Comparison of ENCODE assay signal across 1 cellular context in the genomic region with DNA sequence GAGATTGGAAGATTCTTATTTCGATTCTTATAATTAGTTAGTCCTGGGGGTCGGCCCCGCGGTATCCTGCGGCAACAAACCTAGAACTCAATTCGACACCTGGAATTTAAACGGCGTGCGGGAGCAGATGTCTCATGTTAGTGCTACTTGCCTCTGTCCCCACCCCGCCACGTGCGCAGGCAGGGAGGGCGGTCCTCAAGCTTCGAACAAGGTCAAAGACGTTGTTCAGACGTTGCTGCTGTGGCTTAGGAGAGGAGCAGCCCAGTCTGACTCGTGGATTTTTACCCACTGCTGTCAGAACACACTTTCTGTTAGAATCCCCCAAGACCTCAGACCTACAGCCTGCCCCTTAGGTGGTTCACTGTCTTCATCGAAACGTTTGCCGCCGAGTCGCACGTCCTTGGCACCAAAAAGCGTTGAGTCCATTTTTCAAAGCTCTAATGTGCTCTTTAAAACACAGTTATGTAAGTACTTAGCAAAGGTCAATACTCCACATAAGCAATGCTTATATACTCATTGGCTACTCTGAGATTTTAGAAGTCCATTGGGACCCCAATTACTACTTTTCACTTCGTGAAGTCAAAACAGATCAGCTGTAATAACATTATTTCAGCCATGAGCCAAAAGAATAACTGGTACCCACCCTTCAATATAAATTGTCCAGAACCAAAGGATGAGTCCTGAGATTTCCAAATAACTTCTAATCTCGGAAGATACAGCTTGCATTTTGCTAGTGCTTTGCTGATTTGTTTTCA.
TF ChIP-seq lines count a peak whose summit lies in the region.

No MANE protein-coding gene starts in this region.

TF ChIP-seq in HepG2, 621 proteins besides CTCF, POLR2A, EP300 and RAD21 (continued from another document and continues in another):
- TF ChIP-seq ZNF512 (CRISPR knock-in tag; IDR thresholded peaks at IDR 0.05) = no peak
- peak; percentile 3 for TF ChIP-seq PHF5A (CRISPR knock-in tag; IDR thresholded peaks at IDR 0.05; ENCODE audit: low read depth, unreplicated experiment)
- TF ChIP-seq, protein P1, sequence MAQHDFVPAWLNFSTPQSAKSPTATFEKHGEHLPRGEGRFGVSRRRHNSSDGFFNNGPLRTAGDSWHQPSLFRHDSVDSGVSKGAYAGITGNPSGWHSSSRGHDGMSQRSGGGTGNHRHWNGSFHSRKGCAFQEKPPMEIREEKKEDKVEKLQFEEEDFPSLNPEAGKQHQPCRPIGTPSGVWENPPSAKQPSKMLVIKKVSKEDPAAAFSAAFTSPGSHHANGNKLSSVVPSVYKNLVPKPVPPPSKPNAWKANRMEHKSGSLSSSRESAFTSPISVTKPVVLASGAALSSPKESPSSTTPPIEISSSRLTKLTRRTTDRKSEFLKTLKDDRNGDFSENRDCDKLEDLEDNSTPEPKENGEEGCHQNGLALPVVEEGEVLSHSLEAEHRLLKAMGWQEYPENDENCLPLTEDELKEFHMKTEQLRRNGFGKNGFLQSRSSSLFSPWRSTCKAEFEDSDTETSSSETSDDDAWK (CRISPR knock-in tag; IDR thresholded peaks at IDR 0.05) = no peak
- peak; percentile 78 for TF ChIP-seq GATAD2A (CRISPR knock-in tag; IDR thresholded peaks at IDR 0.05)
- TF ChIP-seq HMG20B (CRISPR knock-in tag; conservative IDR thresholded peaks at IDR 0.05) = 0 out of 2 replicates have a peak, but pooled peaks have one; percentile 48
- TF ChIP-seq ZNF704 (CRISPR knock-in tag; IDR thresholded peaks at IDR 0.05; ENCODE audit: borderline replicate concordance) = no peak; the same call in 1 of the 2 replicates
- TF ChIP-seq ZMYM2 (CRISPR knock-in tag; IDR thresholded peaks at IDR 0.05) = peak; percentile 21; the same call in 1 of the 2 replicates
- TF ChIP-seq, protein P2, sequence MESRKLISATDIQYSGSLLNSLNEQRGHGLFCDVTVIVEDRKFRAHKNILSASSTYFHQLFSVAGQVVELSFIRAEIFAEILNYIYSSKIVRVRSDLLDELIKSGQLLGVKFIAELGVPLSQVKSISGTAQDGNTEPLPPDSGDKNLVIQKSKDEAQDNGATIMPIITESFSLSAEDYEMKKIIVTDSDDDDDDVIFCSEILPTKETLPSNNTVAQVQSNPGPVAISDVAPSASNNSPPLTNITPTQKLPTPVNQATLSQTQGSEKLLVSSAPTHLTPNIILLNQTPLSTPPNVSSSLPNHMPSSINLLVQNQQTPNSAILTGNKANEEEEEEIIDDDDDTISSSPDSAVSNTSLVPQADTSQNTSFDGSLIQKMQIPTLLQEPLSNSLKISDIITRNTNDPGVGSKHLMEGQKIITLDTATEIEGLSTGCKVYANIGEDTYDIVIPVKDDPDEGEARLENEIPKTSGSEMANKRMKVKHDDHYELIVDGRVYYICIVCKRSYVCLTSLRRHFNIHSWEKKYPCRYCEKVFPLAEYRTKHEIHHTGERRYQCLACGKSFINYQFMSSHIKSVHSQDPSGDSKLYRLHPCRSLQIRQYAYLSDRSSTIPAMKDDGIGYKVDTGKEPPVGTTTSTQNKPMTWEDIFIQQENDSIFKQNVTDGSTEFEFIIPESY (CRISPR knock-in tag; IDR thresholded peaks at IDR 0.05) = no peak; the same call in 1 of the 2 replicates
- TF ChIP-seq, protein P3, sequence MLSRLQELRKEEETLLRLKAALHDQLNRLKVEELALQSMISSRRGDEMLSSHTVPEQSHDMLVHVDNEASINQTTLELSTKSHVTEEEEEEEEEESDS (CRISPR knock-in tag; IDR thresholded peaks at IDR 0.05; ENCODE audit: borderline replicate concordance) = peak; percentile 80
- peak; percentile 79 for TF ChIP-seq ZBTB38 (CRISPR knock-in tag; IDR thresholded peaks at IDR 0.05)
- TF ChIP-seq TSC22D2 (CRISPR knock-in tag; IDR thresholded peaks at IDR 0.05; ENCODE audit: borderline replicate concordance) = no peak
- TF ChIP-seq, protein P4, sequence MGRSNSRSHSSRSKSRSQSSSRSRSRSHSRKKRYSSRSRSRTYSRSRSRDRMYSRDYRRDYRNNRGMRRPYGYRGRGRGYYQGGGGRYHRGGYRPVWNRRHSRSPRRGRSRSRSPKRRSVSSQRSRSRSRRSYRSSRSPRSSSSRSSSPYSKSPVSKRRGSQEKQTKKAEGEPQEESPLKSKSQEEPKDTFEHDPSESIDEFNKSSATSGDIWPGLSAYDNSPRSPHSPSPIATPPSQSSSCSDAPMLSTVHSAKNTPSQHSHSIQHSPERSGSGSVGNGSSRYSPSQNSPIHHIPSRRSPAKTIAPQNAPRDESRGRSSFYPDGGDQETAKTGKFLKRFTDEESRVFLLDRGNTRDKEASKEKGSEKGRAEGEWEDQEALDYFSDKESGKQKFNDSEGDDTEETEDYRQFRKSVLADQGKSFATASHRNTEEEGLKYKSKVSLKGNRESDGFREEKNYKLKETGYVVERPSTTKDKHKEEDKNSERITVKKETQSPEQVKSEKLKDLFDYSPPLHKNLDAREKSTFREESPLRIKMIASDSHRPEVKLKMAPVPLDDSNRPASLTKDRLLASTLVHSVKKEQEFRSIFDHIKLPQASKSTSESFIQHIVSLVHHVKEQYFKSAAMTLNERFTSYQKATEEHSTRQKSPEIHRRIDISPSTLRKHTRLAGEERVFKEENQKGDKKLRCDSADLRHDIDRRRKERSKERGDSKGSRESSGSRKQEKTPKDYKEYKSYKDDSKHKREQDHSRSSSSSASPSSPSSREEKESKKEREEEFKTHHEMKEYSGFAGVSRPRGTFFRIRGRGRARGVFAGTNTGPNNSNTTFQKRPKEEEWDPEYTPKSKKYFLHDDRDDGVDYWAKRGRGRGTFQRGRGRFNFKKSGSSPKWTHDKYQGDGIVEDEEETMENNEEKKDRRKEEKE (IDR thresholded peaks at IDR 0.05) = no peak
- peak; percentile 81 for TF ChIP-seq KAT7 (CRISPR knock-in tag; IDR thresholded peaks at IDR 0.05; ENCODE audit: borderline replicate concordance)
- TF ChIP-seq, protein P5, sequence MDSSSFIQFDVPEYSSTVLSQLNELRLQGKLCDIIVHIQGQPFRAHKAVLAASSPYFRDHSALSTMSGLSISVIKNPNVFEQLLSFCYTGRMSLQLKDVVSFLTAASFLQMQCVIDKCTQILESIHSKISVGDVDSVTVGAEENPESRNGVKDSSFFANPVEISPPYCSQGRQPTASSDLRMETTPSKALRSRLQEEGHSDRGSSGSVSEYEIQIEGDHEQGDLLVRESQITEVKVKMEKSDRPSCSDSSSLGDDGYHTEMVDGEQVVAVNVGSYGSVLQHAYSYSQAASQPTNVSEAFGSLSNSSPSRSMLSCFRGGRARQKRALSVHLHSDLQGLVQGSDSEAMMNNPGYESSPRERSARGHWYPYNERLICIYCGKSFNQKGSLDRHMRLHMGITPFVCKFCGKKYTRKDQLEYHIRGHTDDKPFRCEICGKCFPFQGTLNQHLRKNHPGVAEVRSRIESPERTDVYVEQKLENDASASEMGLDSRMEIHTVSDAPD (CRISPR knock-in tag; IDR thresholded peaks at IDR 0.05) = peak; percentile 38; the same call in 1 of the 2 replicates
- TF ChIP-seq GLMP (CRISPR knock-in tag; IDR thresholded peaks at IDR 0.05; ENCODE audit: borderline replicate concordance) = no peak
- TF ChIP-seq GABPB1 (CRISPR knock-in tag; IDR thresholded peaks at IDR 0.05) = no peak
- TF ChIP-seq SMC3 (IDR thresholded peaks at IDR 0.05; ENCODE audit: low read length) = 0 out of 2 replicates have a peak, but pooled peaks have one; percentile 4
- TF ChIP-seq U2AF2 (IDR thresholded peaks at IDR 0.05; ENCODE audit: low read depth, low read length) = peak; percentile 92; the same call in 1 of the 2 replicates
- TF ChIP-seq YEATS2 (CRISPR knock-in tag; IDR thresholded peaks at IDR 0.05; ENCODE audit: borderline replicate concordance) = no peak; the same call in 1 of the 2 replicates
- TF ChIP-seq PRPF4 (IDR thresholded peaks at IDR 0.05; ENCODE audit: low read depth, low read length, poor library complexity, severe bottlenecking) = no peak
- TF ChIP-seq ESRRA (CRISPR knock-in tag; IDR thresholded peaks at IDR 0.05; ENCODE audit: low read depth) = peak; percentile 93
- no peak for TF ChIP-seq ZNF230 (CRISPR knock-in tag; IDR thresholded peaks at IDR 0.05)
- no peak for TF ChIP-seq ZNF337 (CRISPR knock-in tag; IDR thresholded peaks at IDR 0.05; ENCODE audit: borderline replicate concordance, low read depth)
- TF ChIP-seq ZUFSP (CRISPR knock-in tag; IDR thresholded peaks at IDR 0.05; ENCODE audit: borderline replicate concordance) = no peak
- no peak for TF ChIP-seq BRCA1 (CRISPR knock-in tag; IDR thresholded peaks at IDR 0.05)
- TF ChIP-seq ZNF563 (CRISPR knock-in tag; IDR thresholded peaks at IDR 0.05) = peak; percentile 80; the same call in 1 of the 2 replicates
- no peak for TF ChIP-seq MTF1 (CRISPR knock-in tag; IDR thresholded peaks at IDR 0.05)
- TF ChIP-seq NFE2 (CRISPR knock-in tag; IDR thresholded peaks at IDR 0.05) = no peak
- TF ChIP-seq ZNF557 (CRISPR knock-in tag; IDR thresholded peaks at IDR 0.05) = peak; percentile 81; the same call in 1 of the 2 replicates
- TF ChIP-seq FOSL2 (CRISPR knock-in tag; IDR thresholded peaks at IDR 0.05) = no peak; the same call in 1 of the 2 replicates
- TF ChIP-seq ZNF839 (CRISPR knock-in tag; IDR thresholded peaks at IDR 0.05; ENCODE audit: borderline replicate concordance) = no peak
- peak; percentile 32; the same call in 1 of the 2 replicates for TF ChIP-seq PPARG (CRISPR knock-in tag; conservative IDR thresholded peaks at IDR 0.05)
- TF ChIP-seq ZNF720 (CRISPR knock-in tag; IDR thresholded peaks at IDR 0.05) = 0 out of 2 replicates have a peak, but pooled peaks have one; percentile 60
- TF ChIP-seq ZNF317 (CRISPR knock-in tag; IDR thresholded peaks at IDR 0.05) = peak; percentile 67; the same call in 1 of the 2 replicates
- TF ChIP-seq GATAD1 (CRISPR knock-in tag; IDR thresholded peaks at IDR 0.05) = peak; percentile 10
- peak; percentile 86; the same call in 1 of the 2 replicates for TF ChIP-seq ZXDC (CRISPR knock-in tag; IDR thresholded peaks at IDR 0.05)
- TF ChIP-seq NR3C1 (CRISPR knock-in tag; IDR thresholded peaks at IDR 0.05) = no peak
